Comparison of ENCODE assay signal across 2 cellular contexts in the genomic region with DNA sequence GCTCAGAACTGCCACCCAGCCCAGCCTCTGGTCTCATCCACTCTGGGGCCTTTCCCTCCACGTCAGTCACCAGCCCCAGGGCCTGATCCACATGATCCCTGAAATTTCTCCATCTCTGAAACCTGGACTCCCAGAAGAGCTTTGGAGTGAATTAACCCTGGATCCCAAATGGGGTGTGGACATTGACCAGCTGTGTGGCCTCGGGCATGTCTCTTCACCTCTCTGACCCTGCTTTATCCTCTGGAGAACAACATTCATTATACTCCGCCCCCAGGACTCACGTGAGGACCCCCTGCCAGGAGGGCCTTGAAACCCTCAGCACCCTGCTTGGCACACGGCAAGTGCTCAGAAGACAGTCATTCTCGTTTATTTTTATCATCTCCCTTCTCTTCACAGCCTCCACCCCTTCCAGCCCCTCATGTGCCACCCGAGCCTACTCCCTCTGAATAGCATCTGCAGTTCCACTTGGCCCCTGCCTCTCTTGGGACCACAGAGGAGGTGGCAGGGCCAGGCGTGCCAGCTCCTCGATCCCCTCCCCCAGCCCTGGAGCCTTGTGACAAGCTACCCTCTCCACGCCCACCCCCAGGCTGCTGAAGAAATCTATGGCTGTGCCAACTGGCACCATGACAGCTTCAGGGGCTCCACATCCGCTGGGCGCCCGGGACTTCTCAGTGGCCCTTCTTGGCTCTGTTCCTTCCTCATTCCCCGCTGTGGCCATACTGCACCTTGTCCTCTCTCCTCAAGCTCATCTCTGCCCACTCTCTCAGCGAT.
TF ChIP-seq lines count a peak whose summit lies in the region.

No MANE protein-coding gene starts in this region.

TF ChIP-seq in GM23338, 12 proteins besides CTCF, POLR2A, EP300 and RAD21:
- TF ChIP-seq ZNF114 (CRISPR knock-in tag; IDR thresholded peaks at IDR 0.05): no peak
- TF ChIP-seq CREB1 (CRISPR knock-in tag; IDR thresholded peaks at IDR 0.05; ENCODE audit: low read depth): no peak
- no peak for TF ChIP-seq EZH2phosphoT487 (IDR thresholded peaks at IDR 0.05; ENCODE audit: unreplicated experiment)
- no peak for TF ChIP-seq ZNF331 (CRISPR knock-in tag; IDR thresholded peaks at IDR 0.05; ENCODE audit: low read depth)
- TF ChIP-seq NANOG (IDR thresholded peaks at IDR 0.05; ENCODE audit: borderline replicate concordance): no peak
- no peak for TF ChIP-seq POLR2AphosphoS5 (IDR thresholded peaks at IDR 0.05; ENCODE audit: low read depth)
- no peak for TF ChIP-seq STAT1 (IDR thresholded peaks at IDR 0.05; ENCODE audit: unreplicated experiment)

TF ChIP-seq in endothelial cell of umbilical vein, 7 proteins besides CTCF, POLR2A, EP300 and RAD21:
- TF ChIP-seq, protein P1, sequence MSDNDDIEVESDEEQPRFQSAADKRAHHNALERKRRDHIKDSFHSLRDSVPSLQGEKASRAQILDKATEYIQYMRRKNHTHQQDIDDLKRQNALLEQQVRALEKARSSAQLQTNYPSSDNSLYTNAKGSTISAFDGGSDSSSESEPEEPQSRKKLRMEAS (IDR thresholded peaks at IDR 0.05; ENCODE audit: insufficient read depth, insufficient read length): no peak
- TF ChIP-seq POLR2AphosphoS5 (IDR thresholded peaks at IDR 0.05; ENCODE audit: insufficient read depth, low read depth, low read length) (no peak), JUN (IDR thresholded peaks at IDR 0.05; ENCODE audit: borderline replicate concordance, insufficient read depth, insufficient read length, low read depth) (no peak)
